22 cellular contexts compared by ENCODE assay signal in the genomic region with DNA sequence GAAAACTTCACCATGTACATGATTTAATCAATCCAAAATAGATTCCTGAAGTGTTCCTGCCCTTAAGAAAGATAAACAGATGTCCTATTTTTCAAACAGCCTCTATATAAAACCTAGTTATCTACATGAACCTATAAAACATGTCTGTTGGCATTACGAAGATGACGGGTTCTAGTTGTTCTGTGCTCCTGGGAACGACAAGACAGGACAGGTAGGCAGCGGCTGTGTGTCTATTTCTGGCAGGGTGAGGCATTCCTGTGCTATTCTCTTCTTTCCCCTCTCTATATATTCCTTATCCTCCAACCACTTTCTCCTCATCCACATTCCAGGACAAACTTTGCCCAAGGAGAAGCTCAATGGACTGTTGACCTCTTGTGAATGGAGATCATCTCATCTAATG. TPM values are rescaled to one million over a fixed set of nuclear protein-coding genes. Genes with fewer than 3 reads are reported as not detected.
DNase-seq lines count a peak whose midpoint lies in the region; ATAC-seq, FAIRE-seq and TF ChIP-seq lines count a peak whose summit lies in the region.
"Had no signal": no experiment of that assay in that cellular context is flagged by ENCODE, and none has a peak within 500 bp of the region (broad histone marks: within the 10 kb centered on the region; RNA-seq: fewer than 3 reads in every experiment).

No MANE protein-coding gene starts in this region.

- DNase-seq in Panc1 (ENCODE audit: low read depth, low spot score), result no peak
- no peak for DNase-seq in astrocyte (ENCODE audit: low read depth)
- DNase-seq in foreskin keratinocyte, result peak; percentile 72 to 89
- no peak for DNase-seq in trophoblast cell
- DNase-seq in activated CD8-positive, alpha-beta memory T cell treated with anti-CD3 and anti-CD28 coated beads, Interleukin-2, amount 50 U/mL, for 48 hours, result no peak
- DNase-seq in activated CD4-positive, alpha-beta T cell treated with anti-CD3 and anti-CD28 coated beads for 48 hours, result no peak
- no peak for DNase-seq in sciatic nerve (ENCODE audit: low spot score)
- DNase-seq: Caco-2; CD4-positive, alpha-beta memory T cell; DMS 273 treated with DMSO at 0.1 percent for 48 hours; DND-41; Kasumi-1; MG63; NCI-H1417 treated with DMSO at 0.1 percent for 48 hours; NCI-H187; NCI-H446 treated with DMSO at 0.1 percent for 48 hours; NCI-H526 treated with DMSO at 0.1 percent for 48 hours; OCI-M1; SHP77 had no signal

- no peak overlapping the region for H3K9ac ChIP-seq in astrocyte (ENCODE audit: low read length)
- H3K9ac ChIP-seq in trophoblast cell (ENCODE audit: low read length), result no peak overlapping the region
- H3K9ac ChIP-seq: BLaER1 had no signal

- H3K4me3 Mint-ChIP-seq in astrocyte (ENCODE audit: unreplicated experiment), result peak overlapping the region; percentile 45
- H3K4me3 Mint-ChIP-seq: CD4-positive, alpha-beta memory T cell had no signal

- no peak overlapping the region for H3K14ac ChIP-seq in trophoblast cell (ENCODE audit: low read length)

- no peaks in the 10 kb centered on the region for H3K79me1 ChIP-seq in trophoblast cell (ENCODE audit: low read length)

- no peak overlapping the region for H4K12ac ChIP-seq in trophoblast cell (ENCODE audit: low read depth, low read length)

- TF ChIP-seq CTCF in Panc1 (IDR thresholded peaks at IDR 0.05), result no peak
- TF ChIP-seq CTCF in astrocyte (IDR thresholded peaks at IDR 0.05; ENCODE audit: insufficient read depth, low read depth, low read length), result no peak
- no peak for TF ChIP-seq CTCF in foreskin keratinocyte (conservative IDR thresholded peaks at IDR 0.05)

- H3K4me2 ChIP-seq in astrocyte (ENCODE audit: low read length) (no peak overlapping the region), trophoblast cell (ENCODE audit: low read length) (no peak overlapping the region)
- H3K4me2 ChIP-seq: BLaER1 had no signal

- H3K36me3 ChIP-seq in Panc1 (ENCODE audit: control insufficient read depth, insufficient read depth, low read length) (no peaks in the 10 kb centered on the region), astrocyte (ENCODE audit: insufficient read depth, low read length) (no peaks in the 10 kb centered on the region), trophoblast cell (ENCODE audit: control insufficient read depth in 1 of 2, insufficient read depth in 2 of 2, low read length in 2 of 2) (no peaks in the 10 kb centered on the region)
- H3K36me3 ChIP-seq: MG63 had no signal

- in situ Hi-C loops in Panc1 (cut with HindIII; ENCODE audit: low pct_unique_long_range_greater_than_20kb, low sequenced_read_pairs), result no loop called here

- no peak overlapping the region for H2BK5ac ChIP-seq in trophoblast cell (ENCODE audit: low read depth, low read length, poor library complexity)

- H3K9me3 Mint-ChIP-seq in astrocyte (ENCODE audit: unreplicated experiment), result no peaks in the 10 kb centered on the region

- peaks cover 99% of the 10 kb centered on the region for H3K79me2 ChIP-seq in astrocyte (ENCODE audit: insufficient read depth, low read length)
- H3K79me2 ChIP-seq in trophoblast cell (ENCODE audit: control insufficient read depth, insufficient read depth, low read length, poor library complexity), result peaks cover 27% of the 10 kb centered on the region

- POLR2A ChIA-PET in Panc1 (lab: Charles Lee), result no interaction called here

- peak; percentile 20 for FAIRE-seq in astrocyte (lab: Jason Lieb, UNC)
- FAIRE-seq: GM12878, H54 had no signal

- no peak overlapping the region for H2BK120ac ChIP-seq in trophoblast cell (ENCODE audit: insufficient read depth, low read length, poor library complexity)

- H3K4me3 ChIP-seq in Panc1 (ENCODE audit: low read depth in 2 of 2, low read length in 2 of 2), result no peak overlapping the region
- no peak overlapping the region for H3K4me3 ChIP-seq in astrocyte (ENCODE audit: insufficient read depth, low read depth, low read length)
- no peak overlapping the region for H3K4me3 ChIP-seq in trophoblast cell (ENCODE audit: low read depth, low read length)
- H3K4me3 ChIP-seq: BLaER1, GM12878, MG63 had no signal

- H3K27me3 ChIP-seq in Panc1 (ENCODE audit: control insufficient read depth, insufficient read depth, low read length) (no peaks in the 10 kb centered on the region), astrocyte (ENCODE audit: insufficient read depth, low read length) (no peaks in the 10 kb centered on the region), foreskin keratinocyte (no peaks in the 10 kb centered on the region), trophoblast cell (ENCODE audit: insufficient read depth, low read length) (no peaks in the 10 kb centered on the region)
- H3K27me3 ChIP-seq: BLaER1, MG63 had no signal

- ATAC-seq in Panc1 (no peak), foreskin keratinocyte (peak; percentile 91), sciatic nerve (no peak)
- ATAC-seq: GM12878 had no signal

- H4K8ac ChIP-seq in trophoblast cell (ENCODE audit: low read depth, low read length), result peak overlapping the region; percentile 2

- H3K18ac ChIP-seq in trophoblast cell (ENCODE audit: low read length), result no peak overlapping the region

- WGBS in trophoblast cell (ENCODE audit: extremely low coverage, insufficient coverage, insufficient read length), result no CpG with 5 or more reads among the region's 4 CpGs

- peaks cover 47% of the 10 kb centered on the region for H3K4me1 Mint-ChIP-seq in astrocyte (ENCODE audit: low read depth, unreplicated experiment)

- no peaks in the 10 kb centered on the region for H3K27me3 Mint-ChIP-seq in astrocyte (ENCODE audit: low read depth, unreplicated experiment)

- peak overlapping the region; percentile 93 for H3K4ac ChIP-seq in trophoblast cell (ENCODE audit: low read depth, low read length)

- H2AK5ac ChIP-seq in trophoblast cell (ENCODE audit: low read length), result no peak overlapping the region

- no peak overlapping the region for H2BK12ac ChIP-seq in trophoblast cell (ENCODE audit: low read length)

- H3K4me1 ChIP-seq in Panc1 (ENCODE audit: control insufficient read depth, insufficient read depth, low read length) (peaks cover 66% of the 10 kb centered on the region), astrocyte (ENCODE audit: insufficient read depth, low read length) (peaks cover 11% of the 10 kb centered on the region), foreskin keratinocyte (peaks cover 40% of the 10 kb centered on the region), trophoblast cell (ENCODE audit: control insufficient read depth in 1 of 2, insufficient read depth in 2 of 2, low read length in 2 of 2) (peaks cover 0 to 4% of the 10 kb centered on the region in 2 experiments)
- H3K4me1 ChIP-seq: Caco-2 had no signal

- peaks cover 98% of the 10 kb centered on the region for H4K20me1 ChIP-seq in astrocyte (ENCODE audit: insufficient read depth, low read length)

- intact Hi-C loops in Panc1 (cut with micrococcal nuclease; ENCODE audit: unreplicated experiment) (no loop called here), sciatic nerve (cut with DNase I) (no loop called here)

- H3K27ac ChIP-seq in Panc1 (ENCODE audit: low read length), result peak overlapping the region; percentile 59; the same call in 1 of the 2 replicates
- H3K27ac ChIP-seq in astrocyte (ENCODE audit: low read depth, low read length), result no peak overlapping the region
- H3K27ac ChIP-seq in foreskin keratinocyte, result peak overlapping the region; percentile 6
- H3K27ac ChIP-seq in trophoblast cell (ENCODE audit: low read depth, low read length), result no peak overlapping the region
- H3K27ac ChIP-seq: BLaER1 had no signal

- no peaks in the 10 kb centered on the region; the same call in 1 of the 2 replicates for H3K9me3 ChIP-seq in Panc1 (ENCODE audit: control insufficient read depth, insufficient read depth, low read depth, low read length)
- no peaks in the 10 kb centered on the region for H3K9me3 ChIP-seq in astrocyte (ENCODE audit: insufficient read depth, low read depth, low read length)
- no peaks in the 10 kb centered on the region for H3K9me3 ChIP-seq in trophoblast cell (ENCODE audit: insufficient read depth, low read depth, low read length)

- H2AFZ ChIP-seq in astrocyte (ENCODE audit: low read depth, low read length) (no peak overlapping the region), trophoblast cell (ENCODE audit: insufficient read depth, low read length, poor library complexity) (no peak overlapping the region)

- no peak overlapping the region for H3K27ac Mint-ChIP-seq in astrocyte (ENCODE audit: unreplicated experiment)
- H3K27ac Mint-ChIP-seq: CD4-positive, alpha-beta memory T cell had no signal

- CTCF ChIA-PET in Panc1 (lab: Charles Lee), result no interaction called here

- H3K23ac ChIP-seq in trophoblast cell (ENCODE audit: low read length), result no peak overlapping the region

- H4K91ac ChIP-seq in trophoblast cell (ENCODE audit: low read depth, low read length), result no peak overlapping the region

- H3K36me3 Mint-ChIP-seq in astrocyte (ENCODE audit: low read depth, unreplicated experiment), result peaks cover 28% of the 10 kb centered on the region

- no TSS peak for BruUV-seq in Panc1 (replicated peaks; lab: Mats Ljungman, UMichigan)

RNA-seq across cellular contexts. Expression of gene FAT1, which starts 6.1 kb away (rescaled TPM):
- total RNA-seq in Panc1 (2021; ENCODE audit: unreplicated experiment), result 288 TPM
- polyA plus RNA-seq in Panc1 (2012; ENCODE audit: insufficient read length), result 203 TPM
- total RNA-seq in astrocyte, result 590 and 591 TPM in 2 replicates
- total RNA-seq in foreskin keratinocyte, result 288 and 372 TPM in 2 replicates
- 76.3 and 112 TPM in 2 replicates for polyA plus RNA-seq in foreskin keratinocyte
- 37.6 and 37.9 TPM in 2 replicates for polyA plus RNA-seq in trophoblast cell (2013)
- total RNA-seq in sciatic nerve, result 151 TPM
- total RNA-seq: CD4-positive, alpha-beta memory T cell had no signal
- polyA plus RNA-seq: CD4-positive, alpha-beta memory T cell had no signal

Comparison
In these comparisons a context has a peak if more than half of its experiments do, and no peak if none do; other contexts are left out.
1. DNase-seq: peak in foreskin keratinocyte (2 of 2); none in Panc1 (single experiment), astrocyte (single experiment), trophoblast cell (0 of 2), activated CD8-positive, alpha-beta memory T cell treated with anti-CD3 and anti-CD28 coated beads, Interleukin-2, amount 50 U/mL, for 48 hours (single experiment), activated CD4-positive, alpha-beta T cell treated with anti-CD3 and anti-CD28 coated beads for 48 hours (single experiment) and sciatic nerve (single experiment).
2. H3K27ac ChIP-seq: peak in Panc1 (single experiment) and foreskin keratinocyte (single experiment); none in astrocyte (single experiment) and trophoblast cell (single experiment).